ENCODE assay signal across 1 cellular context in genomic region chr5:155564541-155564940, GRCh38.
TF ChIP-seq lines count a peak whose summit lies in the region.

No MANE protein-coding gene starts in this region.

TF ChIP-seq in GM23338, 12 proteins besides CTCF, POLR2A, EP300 and RAD21 (continued from another document):
- no peak for TF ChIP-seq ETS1 (IDR thresholded peaks at IDR 0.05)
- no peak for TF ChIP-seq STAT1 (IDR thresholded peaks at IDR 0.05; ENCODE audit: unreplicated experiment)
TF ChIP-seq in GM23338: peak in this region for 0.
